ENCODE assay signal across 9 cellular contexts in genomic region chr5:154447074-154447725, GRCh38. TPM values are rescaled to one million over a fixed set of nuclear protein-coding genes. Genes with fewer than 3 reads are reported as not detected.
DNase-seq lines count a peak whose midpoint lies in the region; ATAC-seq and TF ChIP-seq lines count a peak whose summit lies in the region.
"Had no signal": no experiment of that assay in that cellular context is flagged by ENCODE, and none has a peak within 500 bp of the region (broad histone marks: within the 10 kb centered on the region; RNA-seq: fewer than 3 reads in every experiment).

No MANE protein-coding gene starts in this region.

- H3K4me1 ChIP-seq in SJCRH30 (peaks cover 3% of the 10 kb centered on the region; the same call in 1 of the 2 replicates), esophagus squamous epithelium (peaks cover 16 to 72% (median 23%) of the 10 kb centered on the region in 3 donors), rectal smooth muscle tissue (ENCODE audit: control insufficient read depth, insufficient read depth, low read length) (peaks cover 12% of the 10 kb centered on the region)

- DNase-seq in GM13977 (ENCODE audit: low spot score) (peak; percentile 41), SJCRH30 (peak in 1 of 2 experiments; percentile 11), esophagus squamous epithelium (lab: John Stamatoyannopoulos, UW) (no peak), SHP77 (lab: John Stamatoyannopoulos, UW) (no peak), GM19240 (ENCODE audit: insufficient read length, low spot score) (no peak), GM03348 (ENCODE audit: low spot score) (no peak)

- ATAC-seq in HG03457 (IDR thresholded peaks at IDR 0.05; ENCODE audit: unreplicated experiment) = no peak

- peak overlapping the region; percentile 75 for H3K4me3 ChIP-seq in SJCRH30
- peak overlapping the region; percentile 87 to 98 (median 96) for H3K4me3 ChIP-seq in esophagus squamous epithelium
- peak overlapping the region; percentile 75 for H3K4me3 ChIP-seq in rectal smooth muscle tissue (ENCODE audit: low read length)

- 3 to 4% methylated on average over 8 to 10 of the region's 10 CpGs for WGBS in esophagus squamous epithelium, 2 donors

- intact Hi-C loops in esophagus squamous epithelium (cut with DNase I) = no loop called here

- TF ChIP-seq CTCF in GM13977 (IDR thresholded peaks at IDR 0.05; ENCODE audit: extremely low read depth, insufficient read depth, missing control alignments) = no peak
- no peak for TF ChIP-seq CTCF in esophagus squamous epithelium (IDR thresholded peaks at IDR 0.05)

- H3K9me3 ChIP-seq in SJCRH30 (replicated peaks) (no peaks in the 10 kb centered on the region), esophagus squamous epithelium (no peaks in the 10 kb centered on the region)

- H3K9ac ChIP-seq in rectal smooth muscle tissue (ENCODE audit: low read length) = no peak overlapping the region

- no peak for TF ChIP-seq POLR2A in esophagus squamous epithelium (IDR thresholded peaks at IDR 0.05)

- in situ Hi-C loops in GM13977 (cut with MboI; ENCODE audit: low pct_unique_long_range_greater_than_20kb, low sequenced_read_pairs, unreplicated experiment) = no loop called here

- H3K27me3 ChIP-seq in SJCRH30 = no peaks in the 10 kb centered on the region
- no peaks in the 10 kb centered on the region for H3K27me3 ChIP-seq in esophagus squamous epithelium
- no peaks in the 10 kb centered on the region for H3K27me3 ChIP-seq in rectal smooth muscle tissue (ENCODE audit: control insufficient read depth, insufficient read depth, low read length)

- H3K36me3 ChIP-seq in SJCRH30 (peaks cover 5% of the 10 kb centered on the region; the same call in 1 of the 2 replicates), esophagus squamous epithelium (peaks cover 0 to 34% (median 2%) of the 10 kb centered on the region in 3 donors), rectal smooth muscle tissue (ENCODE audit: control insufficient read depth, insufficient read depth, low read length) (peaks cover 10% of the 10 kb centered on the region)

- H3K27ac ChIP-seq in SJCRH30 = no peak overlapping the region
- H3K27ac ChIP-seq in esophagus squamous epithelium = peak overlapping the region; percentile 88 to 94 (median 90)
- peak overlapping the region; percentile 82 for H3K27ac ChIP-seq in rectal smooth muscle tissue (ENCODE audit: low read depth, low read length)

RNA-seq across cellular contexts. Expression of gene SAP30L, which starts 1.4 kb away (rescaled TPM):
- total RNA-seq in SJCRH30 (2014; rRNA removed; shearing (Covaris generic)) = 30.4 and 34.9 TPM in 2 replicates
- 10 to 100 TPM; 11.1 to 32.0 (median 12.0) TPM for total RNA-seq in esophagus squamous epithelium

RNA-seq across cellular contexts. Expression of gene HAND1, which starts 30.8 kb away (rescaled TPM):
- not detected in 2 replicates for total RNA-seq in SJCRH30 (2014; rRNA removed; shearing (Covaris generic))
- total RNA-seq in esophagus squamous epithelium = not detected
- total RNA-seq: M059J had no signal
